Comparison of ENCODE assay signal across 17 cellular contexts in genomic region chr22:27391092-27391770, GRCh38.
DNase-seq lines count a peak whose midpoint lies in the region; ATAC-seq, FAIRE-seq and TF ChIP-seq lines count a peak whose summit lies in the region.
"Had no signal": no experiment of that assay in that cellular context is flagged by ENCODE, and none has a peak within 500 bp of the region (broad histone marks: within the 10 kb centered on the region; RNA-seq: fewer than 3 reads in every experiment).

No MANE protein-coding gene starts in this region.

- H3K79me2 ChIP-seq in astrocyte (ENCODE audit: insufficient read depth, low read length): no peaks in the 10 kb centered on the region

- no peaks in the 10 kb centered on the region for H4K20me1 ChIP-seq in astrocyte (ENCODE audit: insufficient read depth, low read length)

- H3K36me3 ChIP-seq in astrocyte (ENCODE audit: insufficient read depth, low read length) (no peaks in the 10 kb centered on the region), heart right ventricle (no peaks in the 10 kb centered on the region), upper lobe of right lung (no peaks in the 10 kb centered on the region)
- H3K36me3 ChIP-seq: prostate gland had no signal

- TF ChIP-seq CTCF in astrocyte (IDR thresholded peaks at IDR 0.05; ENCODE audit: insufficient read depth, low read depth, low read length): no peak
- no peak for TF ChIP-seq CTCF in heart right ventricle (IDR thresholded peaks at IDR 0.05)
- peak; percentile 17 for TF ChIP-seq CTCF in upper lobe of right lung (IDR thresholded peaks at IDR 0.05)

- intact Hi-C loops in heart right ventricle (cut with DNase I): no loop called here
- intact Hi-C loops in upper lobe of right lung (cut with DNase I): no loop called here

- H3K36me3 Mint-ChIP-seq in astrocyte (ENCODE audit: low read depth, unreplicated experiment): no peaks in the 10 kb centered on the region
- H3K36me3 Mint-ChIP-seq in T-helper 17 cell (ENCODE audit: low read depth): no peaks in the 10 kb centered on the region
- H3K36me3 Mint-ChIP-seq: naive B cell had no signal

- no peak overlapping the region for H3K4me3 Mint-ChIP-seq in astrocyte (ENCODE audit: unreplicated experiment)
- H3K4me3 Mint-ChIP-seq in T-helper 17 cell: no peak overlapping the region
- H3K4me3 Mint-ChIP-seq: activated CD8-positive, alpha-beta T cell treated with anti-CD3 and anti-CD28 coated beads, Interleukin-2, amount 10 ng/mL, durations not matched to agents 7 days and 5 days; activated T-cell treated with anti-CD3 and anti-CD28 coated beads, Interleukin-2, amount 50 U/mL, for 24 hours; naive B cell had no signal

- peak; percentile 15 for DNase-seq in astrocyte (ENCODE audit: low read depth)
- DNase-seq in heart right ventricle: peak; percentile 46 to 58
- peak; percentile 53 for DNase-seq in mucosa of gallbladder (ENCODE audit: low spot score)
- no peak for DNase-seq in upper lobe of right lung
- no peak for DNase-seq in T-helper 17 cell
- DNase-seq: activated CD8-positive, alpha-beta T cell treated with anti-CD3 and anti-CD28 coated beads, Interleukin-2, amount 10 ng/mL, durations not matched to agents 7 days and 5 days; activated naive CD4-positive, alpha-beta T cell treated with anti-CD3 and anti-CD28 coated beads, Interleukin-2, amount 50 U/mL, for 16 hours; activated T-cell treated with anti-CD3 and anti-CD28 coated beads, Interleukin-2, amount 50 U/mL, for 24 hours; naive B cell; NCI-H1092 treated with DMSO at 0.1 percent for 48 hours; NCI-H510A treated with DMSO at 0.1 percent for 48 hours; T1000 had no signal

- H3K4me1 ChIP-seq in astrocyte (ENCODE audit: insufficient read depth, low read length) (no peaks in the 10 kb centered on the region), heart right ventricle (peaks cover 0 to 10% (median 0%) of the 10 kb centered on the region in 9 donors), upper lobe of right lung (no peaks in the 10 kb centered on the region)
- H3K4me1 ChIP-seq: prostate gland had no signal

- no peak overlapping the region for H3K4me2 ChIP-seq in astrocyte (ENCODE audit: low read length)

- H3K9me3 ChIP-seq in astrocyte (ENCODE audit: insufficient read depth, low read depth, low read length) (no peaks in the 10 kb centered on the region), heart right ventricle (no peaks in the 10 kb centered on the region), upper lobe of right lung (no peaks in the 10 kb centered on the region), T-helper 17 cell (ENCODE audit: control insufficient read depth, low read length, poor library complexity, severe bottlenecking) (no peaks in the 10 kb centered on the region)
- H3K9me3 ChIP-seq: prostate gland had no signal

- H3K4me1 Mint-ChIP-seq in astrocyte (ENCODE audit: low read depth, unreplicated experiment): peaks cover 20% of the 10 kb centered on the region
- no peaks in the 10 kb centered on the region for H3K4me1 Mint-ChIP-seq in T-helper 17 cell

- ATAC-seq in heart right ventricle: peak in 7 of 8 donors; percentile 56 to 86 (median 73)
- peak; percentile 58 for ATAC-seq in upper lobe of right lung
- no peak for ATAC-seq in T-helper 17 cell
- ATAC-seq in GM21576 (IDR thresholded peaks at IDR 0.05; ENCODE audit: unreplicated experiment): no peak
- no peak for ATAC-seq in GM18868 (IDR thresholded peaks at IDR 0.05; ENCODE audit: unreplicated experiment)
- no peak for ATAC-seq in HG02870 (IDR thresholded peaks at IDR 0.05; ENCODE audit: unreplicated experiment)
- ATAC-seq: activated CD8-positive, alpha-beta T cell treated with anti-CD3 and anti-CD28 coated beads, Interleukin-2, amount 10 ng/mL, durations not matched to agents 7 days and 5 days had no signal

- H3K9me3 Mint-ChIP-seq in astrocyte (ENCODE audit: unreplicated experiment): no peaks in the 10 kb centered on the region
- H3K9me3 Mint-ChIP-seq: activated T-cell treated with anti-CD3 and anti-CD28 coated beads, Interleukin-2, amount 50 U/mL, for 24 hours had no signal

- H3K27ac Mint-ChIP-seq in astrocyte (ENCODE audit: unreplicated experiment) (peak overlapping the region; percentile 29), T-helper 17 cell (no peak overlapping the region)
- H3K27ac Mint-ChIP-seq: activated CD8-positive, alpha-beta T cell treated with anti-CD3 and anti-CD28 coated beads, Interleukin-2, amount 10 ng/mL, durations not matched to agents 7 days and 5 days; activated T-cell treated with anti-CD3 and anti-CD28 coated beads, Interleukin-2, amount 50 U/mL, for 24 hours; naive B cell had no signal

- no peak overlapping the region for H3K9ac ChIP-seq in astrocyte (ENCODE audit: low read length)

- H3K4me3 ChIP-seq in astrocyte (ENCODE audit: insufficient read depth, low read depth, low read length) (no peak overlapping the region), heart right ventricle (no peak overlapping the region), upper lobe of right lung (no peak overlapping the region)
- H3K4me3 ChIP-seq: prostate gland had no signal

- H3K27ac ChIP-seq in astrocyte (ENCODE audit: low read depth, low read length): no peak overlapping the region
- H3K27ac ChIP-seq in heart right ventricle: no peak overlapping the region
- no peak overlapping the region for H3K27ac ChIP-seq in upper lobe of right lung
- H3K27ac ChIP-seq: prostate gland had no signal

- 32% methylated on average over 7 of the region's 7 CpGs for WGBS in heart right ventricle, 2 donors

- H2AFZ ChIP-seq in astrocyte (ENCODE audit: low read depth, low read length): no peak overlapping the region

- no peak for FAIRE-seq in astrocyte (lab: Jason Lieb, UNC)
- FAIRE-seq: GM18507 had no signal

- peaks cover 23% of the 10 kb centered on the region for H3K27me3 ChIP-seq in astrocyte (ENCODE audit: insufficient read depth, low read length)
- peaks cover 0 to 42% (median 8%) of the 10 kb centered on the region in 7 donors for H3K27me3 ChIP-seq in heart right ventricle
- H3K27me3 ChIP-seq in upper lobe of right lung: no peaks in the 10 kb centered on the region

- H3K27me3 Mint-ChIP-seq in astrocyte (ENCODE audit: low read depth, unreplicated experiment): peaks cover 13% of the 10 kb centered on the region
- peaks cover 25% of the 10 kb centered on the region for H3K27me3 Mint-ChIP-seq in T-helper 17 cell

Comparison
In these comparisons a context has a peak if more than half of its experiments do, and no peak if none do; other contexts are left out.
1. DNase-seq: peak in astrocyte (single experiment), heart right ventricle (2 of 2) and mucosa of gallbladder (single experiment); none in upper lobe of right lung (single experiment) and T-helper 17 cell (0 of 3).
2. ATAC-seq: peak in heart right ventricle (7 of 8) and upper lobe of right lung (single experiment); none in T-helper 17 cell (single experiment), GM21576 (single experiment), GM18868 (single experiment) and HG02870 (single experiment).